ENCODE assay signal across 8 cellular contexts in the genomic region with DNA sequence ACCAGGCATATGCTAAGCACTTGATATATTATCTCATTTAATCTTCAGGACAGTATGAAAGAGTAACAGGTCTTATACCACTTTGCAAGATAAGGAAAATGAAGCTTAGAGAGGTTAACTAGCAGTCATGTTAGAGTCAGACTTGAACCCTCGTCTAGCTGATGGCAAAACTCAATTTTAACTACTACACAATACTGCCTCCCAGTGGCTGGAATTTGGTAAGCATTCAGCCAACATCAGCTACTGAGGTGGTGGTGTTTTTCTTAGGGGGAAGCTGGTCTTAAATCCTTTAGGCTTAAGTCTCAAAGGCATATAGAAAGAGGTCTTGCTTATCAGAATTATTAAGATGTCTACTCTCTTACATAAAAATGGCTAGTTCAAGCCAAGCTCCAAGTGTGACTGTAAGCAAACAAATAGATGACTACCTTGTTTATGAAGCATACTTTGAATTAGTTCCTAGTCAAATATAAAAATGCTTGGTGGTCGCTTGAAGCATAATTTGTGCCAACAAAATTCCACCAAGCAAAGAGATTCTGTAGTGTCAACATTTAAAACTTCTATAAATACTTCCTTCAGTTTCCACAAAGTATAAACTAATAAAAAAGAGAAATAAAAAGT.
DNase-seq lines count a peak whose midpoint lies in the region; ATAC-seq and TF ChIP-seq lines count a peak whose summit lies in the region.

No MANE protein-coding gene starts in this region.

- H3K27ac Mint-ChIP-seq in type B pancreatic cell: no peak overlapping the region

- DNase-seq in EL: peak; percentile 38
- DNase-seq in KG1 (lab: John Stamatoyannopoulos, UW): peak; percentile 10
- peak; percentile 59 for DNase-seq in adipocyte (ENCODE audit: low read depth)
- peak; percentile 5 for DNase-seq in iPS DF 19.7 (ENCODE audit: low read depth, low spot score)
- no peak for DNase-seq in type B pancreatic cell (ENCODE audit: extremely low spot score, unreplicated experiment)
- DNase-seq in GM19240 (ENCODE audit: insufficient read length, low spot score): no peak

- H3K4me1 Mint-ChIP-seq in type B pancreatic cell (ENCODE audit: unreplicated experiment): no peaks in the 10 kb centered on the region

- H3K4me1 ChIP-seq in adipocyte (ENCODE audit: control insufficient read depth, insufficient read depth, low read length): no peaks in the 10 kb centered on the region

- ATAC-seq in GM21423 (IDR thresholded peaks at IDR 0.05; ENCODE audit: unreplicated experiment): peak; percentile 79
- no peak for ATAC-seq in GM21576 (IDR thresholded peaks at IDR 0.05; ENCODE audit: unreplicated experiment)

- peaks cover 8% of the 10 kb centered on the region for H3K27me3 Mint-ChIP-seq in type B pancreatic cell

- H3K36me3 Mint-ChIP-seq in type B pancreatic cell: no peaks in the 10 kb centered on the region

- H3K9me3 ChIP-seq in adipocyte (ENCODE audit: control insufficient read depth, low read length): no peaks in the 10 kb centered on the region

- H3K27me3 ChIP-seq in adipocyte (replicated peaks; ENCODE audit: control insufficient read depth, insufficient read depth, low read length): no peaks in the 10 kb centered on the region

- no peaks in the 10 kb centered on the region for H3K9me3 Mint-ChIP-seq in type B pancreatic cell

- no peak overlapping the region for H3K4me3 Mint-ChIP-seq in type B pancreatic cell

- no peaks in the 10 kb centered on the region for H3K36me3 ChIP-seq in adipocyte (ENCODE audit: control insufficient read depth, insufficient read depth, low read length, severe bottlenecking)

- no peak overlapping the region for H3K9ac ChIP-seq in adipocyte (ENCODE audit: low read length)

- no peak overlapping the region for H3K4me3 ChIP-seq in adipocyte (ENCODE audit: low read length)

- peak; percentile 81 for TF ChIP-seq CTCF in type B pancreatic cell (conservative IDR thresholded peaks at IDR 0.05)

Comparison
In these comparisons a context has a peak if more than half of its experiments do, and no peak if none do; other contexts are left out.
1. DNase-seq: peak in EL (single experiment), KG1 (single experiment), adipocyte (single experiment) and iPS DF 19.7 (single experiment); none in type B pancreatic cell (single experiment) and GM19240 (single experiment).